11 cellular contexts compared by ENCODE assay signal in genomic region chr1:112818990-112819689, GRCh38.
DNase-seq lines count a peak whose midpoint lies in the region; ATAC-seq lines count a peak whose summit lies in the region.
"Had no signal": no experiment of that assay in that cellular context is flagged by ENCODE, and none has a peak within 500 bp of the region (broad histone marks: within the 10 kb centered on the region; RNA-seq: fewer than 3 reads in every experiment).

No MANE protein-coding gene starts in this region.

- H3K4me3 ChIP-seq in Karpas-422 (ENCODE audit: low read length): no peak overlapping the region
- H3K4me3 ChIP-seq: A549 had no signal

- no peaks in the 10 kb centered on the region for H3K9me2 ChIP-seq in Karpas-422 (replicated peaks; ENCODE audit: insufficient read depth, low read length)

- H3K79me2 ChIP-seq in Karpas-422 (ENCODE audit: low read length): no peaks in the 10 kb centered on the region

- no peaks in the 10 kb centered on the region for H4K20me1 ChIP-seq in Karpas-422 (ENCODE audit: insufficient read depth, low read depth, low read length)

- H3K9me3 ChIP-seq in Karpas-422 (ENCODE audit: low read length): no peaks in the 10 kb centered on the region
- H3K9me3 ChIP-seq: A549 had no signal

- H3K9ac ChIP-seq in Karpas-422 (ENCODE audit: low read length): no peak overlapping the region

- no peak overlapping the region for H2AFZ ChIP-seq in Karpas-422 (ENCODE audit: low read length)

- DNase-seq in Right ventricle myocardium superior: no peak
- no peak for DNase-seq in cardiac septum (ENCODE audit: low spot score)
- DNase-seq in amniotic epithelial cell (ENCODE audit: low read depth): peak; percentile 97
- DNase-seq in islet precursor cell: peak; percentile 67
- DNase-seq in NAMALWA (ENCODE audit: low spot score): no peak
- DNase-seq in Karpas-422: no peak
- DNase-seq in GM19240 (ENCODE audit: insufficient read length, low spot score): no peak
- DNase-seq: NCI-H524 treated with DMSO at 0.1 percent for 48 hours; stimulated activated naive CD8-positive, alpha-beta T cell treated with anti-CD3 and anti-CD28 coated beads, Interleukin-15, amount 100 ng/mL, for 72 hours had no signal

- H3K4me2 ChIP-seq in Karpas-422 (ENCODE audit: low read depth, low read length, poor library complexity, severe bottlenecking): no peak overlapping the region
- H3K4me2 ChIP-seq: A549 had no signal

- no peak overlapping the region for H3K27ac ChIP-seq in Karpas-422 (ENCODE audit: low read length)
- H3K27ac ChIP-seq: A549 had no signal

- no peaks in the 10 kb centered on the region for H3K4me1 ChIP-seq in Karpas-422 (ENCODE audit: low read length)
- H3K4me1 ChIP-seq: A549 had no signal

- no peaks in the 10 kb centered on the region for H3K36me3 ChIP-seq in Karpas-422 (ENCODE audit: insufficient read depth, low read length)

- H3K27me3 ChIP-seq in Karpas-422 (ENCODE audit: low read length): no peaks in the 10 kb centered on the region

- ATAC-seq in Right ventricle myocardium superior (ENCODE audit: poor library complexity): peak; percentile 61
- no peak for ATAC-seq in GM18858 (IDR thresholded peaks at IDR 0.05; ENCODE audit: unreplicated experiment)
- ATAC-seq: A549; stimulated activated naive CD8-positive, alpha-beta T cell treated with anti-CD3 and anti-CD28 coated beads, Interleukin-15, amount 100 ng/mL, for 72 hours had no signal

- intact Hi-C loops in Right ventricle myocardium superior (cut with DNase I): no loop called here
- intact Hi-C loops in cardiac septum (cut with DNase I): no loop called here

Comparison
In these comparisons a context has a peak if more than half of its experiments do, and no peak if none do; other contexts are left out.
1. DNase-seq: peak in amniotic epithelial cell (single experiment) and islet precursor cell (single experiment); none in Right ventricle myocardium superior (single experiment), cardiac septum (single experiment), NAMALWA (single experiment), Karpas-422 (single experiment) and GM19240 (single experiment).